ENCODE assay signal across 10 cellular contexts in genomic region chr5:32712463-32713395, GRCh38. TPM values are rescaled to one million over a fixed set of nuclear protein-coding genes. Genes with fewer than 3 reads are reported as not detected.
A peak's percentile ranks its signal among the peaks of the same experiment; 100 is the strongest.
DNase-seq lines count a peak whose midpoint lies in the region; ATAC-seq and TF ChIP-seq lines count a peak whose summit lies in the region.
"Had no signal": no experiment of that assay in that cellular context is flagged by ENCODE, and none has a peak within 500 bp of the region (broad histone marks: within the 10 kb centered on the region; RNA-seq: fewer than 3 reads in every experiment).

No MANE protein-coding gene starts in this region.

- peak overlapping the region; percentile 22 for H3K4me3 Mint-ChIP-seq in activated CD8-positive, alpha-beta T cell treated with anti-CD3 and anti-CD28 coated beads for 36 hours

- no peaks in the 10 kb centered on the region for H3K9me3 ChIP-seq in iPS-18a (ENCODE audit: control insufficient read depth, low read depth, low read length)
- H3K9me3 ChIP-seq in skeletal muscle tissue (ENCODE audit: control insufficient read depth in 3 of 3, low read length in 3 of 3): no peaks in the 10 kb centered on the region

- TF ChIP-seq CTCF in GM13977 (IDR thresholded peaks at IDR 0.05; ENCODE audit: extremely low read depth, insufficient read depth, missing control alignments): no peak
- no peak for TF ChIP-seq CTCF in activated CD8-positive, alpha-beta T cell treated with anti-CD3 and anti-CD28 coated beads for 36 hours (IDR thresholded peaks at IDR 0.05)

- H3K27ac ChIP-seq in iPS-18a (ENCODE audit: low read length): no peak overlapping the region
- H3K27ac ChIP-seq in skeletal muscle tissue (ENCODE audit: low read depth, low read length): no peak overlapping the region

- H3K4me1 ChIP-seq in iPS-18a (ENCODE audit: control insufficient read depth, low read depth, low read length) (peaks cover 18% of the 10 kb centered on the region), skeletal muscle tissue (ENCODE audit: control insufficient read depth in 3 of 3, insufficient read depth in 3 of 3, low read length in 3 of 3) (peaks cover 25 to 32% (median 28%) of the 10 kb centered on the region in 3 donors)

- CTCF ChIA-PET in activated CD8-positive, alpha-beta T cell treated with anti-CD3 and anti-CD28 coated beads for 36 hours (lab: Charles Lee): no interaction called here
- CTCF ChIA-PET in HEK293T (lab: Yijun Ruan, JAX): no interaction called here

- H3K4me3 ChIP-seq in iPS-18a (ENCODE audit: low read length): peak overlapping the region; percentile 29
- peak overlapping the region; percentile 60 to 75 (median 70) for H3K4me3 ChIP-seq in skeletal muscle tissue (ENCODE audit: low read length in 3 of 3)

- intact Hi-C loops in activated CD8-positive, alpha-beta T cell treated with anti-CD3 and anti-CD28 coated beads for 36 hours (cut with micrococcal nuclease): no loop called here

- H3K4me1 Mint-ChIP-seq in activated CD8-positive, alpha-beta T cell treated with anti-CD3 and anti-CD28 coated beads for 36 hours (ENCODE audit: low read depth): peaks cover 35% of the 10 kb centered on the region

- no peaks in the 10 kb centered on the region for H3K9me3 Mint-ChIP-seq in activated CD8-positive, alpha-beta T cell treated with anti-CD3 and anti-CD28 coated beads for 36 hours

- peaks cover 88% of the 10 kb centered on the region for H3K27me3 ChIP-seq in iPS-18a (ENCODE audit: control insufficient read depth, insufficient read depth, low read length)
- H3K27me3 ChIP-seq in skeletal muscle tissue (ENCODE audit: control insufficient read depth in 3 of 3, insufficient read depth in 3 of 3, low read length in 3 of 3): peaks cover 30 to 42% (median 40%) of the 10 kb centered on the region in 3 donors

- ATAC-seq in activated CD8-positive, alpha-beta T cell treated with anti-CD3 and anti-CD28 coated beads for 36 hours: peak; percentile 15
- no peak for ATAC-seq in HG02623 (IDR thresholded peaks at IDR 0.05; ENCODE audit: unreplicated experiment)
- ATAC-seq in HG03442 (IDR thresholded peaks at IDR 0.05; ENCODE audit: unreplicated experiment): no peak

- in situ Hi-C loops in GM13977 (cut with MboI; ENCODE audit: low pct_unique_long_range_greater_than_20kb, low sequenced_read_pairs, unreplicated experiment): loop anchor here (25.0 kb wide), 1 partner anchor 700 kb away; no protein-coding TSS in a partner anchor

- H3K27ac Mint-ChIP-seq in activated CD8-positive, alpha-beta T cell treated with anti-CD3 and anti-CD28 coated beads for 36 hours: no peak overlapping the region

- DNase-seq in GM13977 (ENCODE audit: low spot score) (peak; percentile 23), mucosa of gallbladder (ENCODE audit: low spot score) (no peak), HEK293T (ENCODE audit: extremely low spot score) (no peak)
- DNase-seq in activated CD8-positive, alpha-beta T cell treated with anti-CD3 and anti-CD28 coated beads for 36 hours: peak; percentile 3
- DNase-seq: NCI-H2029, small intestine had no signal

- peaks cover 59% of the 10 kb centered on the region for H3K27me3 Mint-ChIP-seq in activated CD8-positive, alpha-beta T cell treated with anti-CD3 and anti-CD28 coated beads for 36 hours

- no peaks in the 10 kb centered on the region for H3K36me3 Mint-ChIP-seq in activated CD8-positive, alpha-beta T cell treated with anti-CD3 and anti-CD28 coated beads for 36 hours (ENCODE audit: low read depth)

- no peak overlapping the region for H3K9ac ChIP-seq in iPS-18a (ENCODE audit: low read length)
- H3K9ac ChIP-seq in skeletal muscle tissue (ENCODE audit: low read depth in 1 of 3, low read length in 3 of 3): peak overlapping the region in 2 of 3 donors; percentile 20 to 70

- POLR2A ChIA-PET in activated CD8-positive, alpha-beta T cell treated with anti-CD3 and anti-CD28 coated beads for 36 hours (lab: Charles Lee): no interaction called here
- POLR2A ChIA-PET in HEK293T (lab: Yijun Ruan, JAX): no interaction called here

- H3K36me3 ChIP-seq in iPS-18a (ENCODE audit: control insufficient read depth, low read depth, low read length) (no peaks in the 10 kb centered on the region), skeletal muscle tissue (ENCODE audit: control insufficient read depth in 3 of 3, insufficient read depth in 3 of 3, low read length in 3 of 3) (no peaks in the 10 kb centered on the region)

TF ChIP-seq in HEK293T, 16 proteins besides CTCF, POLR2A, EP300 and RAD21:
- no peak for TF ChIP-seq NFRKB (IDR thresholded peaks at IDR 0.05)
- no peak for TF ChIP-seq CTBP1 (IDR thresholded peaks at IDR 0.05; ENCODE audit: borderline replicate concordance)
- no peak for TF ChIP-seq FOXK2 (IDR thresholded peaks at IDR 0.05)
- no peak for TF ChIP-seq HDGF (IDR thresholded peaks at IDR 0.05; ENCODE audit: borderline replicate concordance)
- TF ChIP-seq TARDBP (IDR thresholded peaks at IDR 0.05): no peak
- no peak for TF ChIP-seq FOXA1 (IDR thresholded peaks at IDR 0.05)
- TF ChIP-seq ARNT (IDR thresholded peaks at IDR 0.05): no peak
- no peak for TF ChIP-seq LEF1 (IDR thresholded peaks at IDR 0.05; ENCODE audit: borderline replicate concordance)
- TF ChIP-seq ZNF384 (IDR thresholded peaks at IDR 0.05): no peak
- no peak for TF ChIP-seq SUZ12 (IDR thresholded peaks at IDR 0.05)
- TF ChIP-seq PKNOX1 (IDR thresholded peaks at IDR 0.05): no peak

RNA-seq across cellular contexts. Expression of gene NPR3, which starts 1.6 kb away (rescaled TPM):
- under 1 TPM; 0.05 to 0.16 TPM for total RNA-seq in activated CD8-positive, alpha-beta T cell treated with anti-CD3 and anti-CD28 coated beads for 36 hours
- total RNA-seq in skeletal muscle tissue: 9.9 TPM
- 6.5 TPM for total RNA-seq in mucosa of gallbladder

Comparison
In these comparisons a context has a peak if more than half of its experiments do, and no peak if none do; other contexts are left out.
1. DNase-seq: peak in GM13977 (single experiment) and activated CD8-positive, alpha-beta T cell treated with anti-CD3 and anti-CD28 coated beads for 36 hours (single experiment); none in mucosa of gallbladder (single experiment) and HEK293T (single experiment).